In genomic region chr3:166445865-166446264, GRCh38 we compare ENCODE assay signal across 13 cellular contexts.
"Had no signal": no experiment of that assay in that cellular context is flagged by ENCODE, and none has a peak within 500 bp of the region (broad histone marks: within the 10 kb centered on the region; RNA-seq: fewer than 3 reads in every experiment).

No MANE protein-coding gene starts in this region.

- ATAC-seq: activated CD4-positive, alpha-beta T cell treated with anti-CD3 and anti-CD28 coated beads for 36 hours; activated CD8-positive, alpha-beta memory T cell treated with anti-CD3 and anti-CD28 coated beads, Interleukin-2, amount 10 ng/mL, durations not matched to agents 7 days and 5 days; right cardiac atrium; stimulated activated naive CD8-positive, alpha-beta T cell treated with anti-CD3 and anti-CD28 coated beads, Interleukin-15, amount 100 ng/mL, for 72 hours; upper lobe of right lung had no signal

- H3K27ac ChIP-seq: cardiac muscle cell, prostate gland, upper lobe of right lung, WERI-Rb-1 had no signal

- H3K27me3 ChIP-seq: cardiac muscle cell, upper lobe of right lung had no signal

- H3K4me1 ChIP-seq: prostate gland, upper lobe of right lung had no signal

- DNase-seq: activated CD4-positive, alpha-beta memory T cell treated with anti-CD3 and anti-CD28 coated beads for 36 hours; activated CD4-positive, alpha-beta T cell treated with anti-CD3 and anti-CD28 coated beads for 36 hours; activated CD8-positive, alpha-beta memory T cell treated with anti-CD3 and anti-CD28 coated beads, Interleukin-2, amount 10 ng/mL, durations not matched to agents 7 days and 5 days; activated naive CD4-positive, alpha-beta T cell treated with anti-CD3 and anti-CD28 coated beads, Interleukin-2, amount 10 ng/mL, durations not matched to agents 7 days and 5 days; activated T-cell treated with anti-CD3 and anti-CD28 coated beads, Interleukin-2, amount 50 U/mL, for 1 hour; foreskin melanocyte; kidney glomerular epithelial cell; right cardiac atrium; stimulated activated naive CD8-positive, alpha-beta T cell treated with anti-CD3 and anti-CD28 coated beads, Interleukin-15, amount 100 ng/mL, for 72 hours; upper lobe of right lung; WERI-Rb-1 had no signal
